Comparison of ENCODE assay signal across 9 cellular contexts in the genomic region with DNA sequence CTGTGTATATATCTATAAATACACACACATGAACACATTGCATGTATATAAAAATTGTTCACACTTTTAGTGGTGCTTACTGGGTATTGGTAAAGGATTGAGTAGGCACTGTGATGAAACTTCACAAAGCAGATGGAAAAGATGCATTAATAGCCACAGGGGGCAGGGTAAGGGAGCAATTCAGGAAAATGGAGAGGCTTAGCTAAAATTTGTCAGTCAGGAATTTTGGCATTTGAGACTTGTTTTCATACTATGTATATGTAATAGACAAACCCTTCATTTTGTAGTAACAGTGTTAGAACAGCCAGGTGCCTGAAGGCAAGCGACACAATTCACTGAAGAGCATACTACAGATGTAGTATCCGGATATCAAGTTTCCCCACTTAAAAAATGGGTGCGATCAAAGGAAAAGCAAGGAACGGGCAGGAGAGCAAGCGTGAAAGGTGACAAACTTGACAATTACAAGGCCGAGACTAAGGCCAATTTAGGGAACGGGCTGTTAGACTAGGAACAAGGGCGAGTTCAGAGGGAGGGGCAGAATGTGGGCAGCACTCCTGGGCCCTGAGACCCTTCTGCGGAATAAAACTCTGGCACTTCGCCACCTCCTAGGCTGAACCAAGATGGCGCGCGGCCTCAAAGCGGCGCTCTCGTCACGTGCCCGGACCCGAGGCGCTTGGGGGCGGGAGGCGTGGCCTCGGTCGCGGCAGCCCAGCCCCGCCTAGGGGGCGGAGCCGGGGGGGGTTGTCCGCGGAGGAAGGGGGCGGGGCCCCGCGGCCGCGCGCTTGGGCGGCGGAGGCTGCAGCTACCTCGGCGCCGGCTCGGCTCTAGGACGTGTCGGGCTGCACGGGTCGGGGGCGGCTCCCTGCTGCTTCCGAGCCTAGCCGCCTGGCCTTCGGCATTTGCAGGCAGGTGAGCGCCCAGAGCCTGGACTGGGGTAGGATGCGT.
DNase-seq lines count a peak whose midpoint lies in the region; ATAC-seq and TF ChIP-seq lines count a peak whose summit lies in the region.
"Had no signal": no experiment of that assay in that cellular context is flagged by ENCODE, and none has a peak within 500 bp of the region (broad histone marks: within the 10 kb centered on the region; RNA-seq: fewer than 3 reads in every experiment).

A gene (plus strand): TSS at position 771 of the 945 bp plus-strand sequence. CDS start 12,518 bp downstream, outside the sequence.

- peak within 1 kb of the TSS; percentile 58 for H3K4me3 ChIP-seq in choroid plexus epithelial cell (ENCODE audit: low read depth, low read length)

- TF ChIP-seq CTCF in choroid plexus epithelial cell (conservative IDR thresholded peaks at IDR 0.05; ENCODE audit: low read depth, low read length) = no peak

- no peaks in the 10 kb centered on the region for H3K27me3 ChIP-seq in layer of hippocampus (ENCODE audit: control insufficient read depth, insufficient read depth, low read length)

- ATAC-seq in GM18907 (IDR thresholded peaks at IDR 0.05; ENCODE audit: unreplicated experiment) = peak; percentile 72
- ATAC-seq in HG03196 (IDR thresholded peaks at IDR 0.05; ENCODE audit: unreplicated experiment) = peak; percentile 71

- DNase-seq in 8988T (peak; percentile 89), NCI-H345 treated with DMSO at 0.1 percent for 48 hours (lab: John Stamatoyannopoulos, UW; ENCODE audit: unreplicated experiment) (peak; percentile 88), choroid plexus epithelial cell (ENCODE audit: low read depth) (peak; percentile 84)
- peak; percentile 81 to 84 for DNase-seq in activated CD4-positive, alpha-beta T cell treated with anti-CD3 and anti-CD28 coated beads for 4 hours
- DNase-seq in stimulated activated CD4-positive, alpha-beta T cell treated with anti-CD3 and anti-CD28 coated beads, Interleukin-15, amount 100 ng/mL, for 48 hours (ENCODE audit: low read depth in 2 of 2) = peak; percentile 76 to 84
- DNase-seq: DND-41 had no signal

- H3K27ac ChIP-seq in layer of hippocampus (ENCODE audit: low read depth, low read length) = peak within 1 kb of the TSS; percentile 69

Comparison
In these comparisons a context has a peak if more than half of its experiments do, and no peak if none do; other contexts are left out.
1. Peak in every context shown above with its lines: DNase-seq, ATAC-seq, H3K4me3 ChIP-seq and H3K27ac ChIP-seq.